17 cellular contexts compared by ENCODE assay signal in genomic region chr10:34629120-34629519, GRCh38.
DNase-seq lines count a peak whose midpoint lies in the region; ATAC-seq, FAIRE-seq and TF ChIP-seq lines count a peak whose summit lies in the region.
"Had no signal": no experiment of that assay in that cellular context is flagged by ENCODE, and none has a peak within 500 bp of the region (broad histone marks: within the 10 kb centered on the region; RNA-seq: fewer than 3 reads in every experiment).

No MANE protein-coding gene starts in this region.

- no peak overlapping the region for H2BK20ac ChIP-seq in H1 (ENCODE audit: low read length)

- TF ChIP-seq POLR2A in H1 (IDR thresholded peaks at IDR 0.05; ENCODE audit: control extremely low read depth in 1 of 2, low read depth in 2 of 2, low read length in 2 of 2) (no peak), transverse colon (IDR thresholded peaks at IDR 0.05) (no peak)

- H3K4me2 ChIP-seq in H1 (ENCODE audit: insufficient read depth in 1 of 2, low read depth in 2 of 2, low read length in 2 of 2) (no peak overlapping the region), hepatocyte (no peak overlapping the region)

- POLR2A ChIA-PET in H1 (lab: Charles Lee; ENCODE audit: partially characterized antibody): no interaction called here

- no peak overlapping the region for H3K23ac ChIP-seq in H1 (ENCODE audit: insufficient read length)

- H3K9me2 ChIP-seq in hepatocyte (replicated peaks; ENCODE audit: insufficient read depth): no peaks in the 10 kb centered on the region

- H3K4me1 ChIP-seq in H1 (replicated peaks in 1 of 4; ENCODE audit: control insufficient read depth in 3 of 4, insufficient read depth in 4 of 4, low read length in 3 of 4) (peaks cover 0 to 6% (median 2%) of the 10 kb centered on the region in 4 experiments; a peak in 2 of 7 replicates), mucosa of descending colon (ENCODE audit: low read depth) (peaks cover 17% of the 10 kb centered on the region), transverse colon (peaks cover 7 to 32% (median 19%) of the 10 kb centered on the region in 4 donors), hepatocyte (ENCODE audit: insufficient read depth) (peaks cover 15% of the 10 kb centered on the region)
- H3K4me1 ChIP-seq: Caco-2 had no signal

- H2AFZ ChIP-seq in H1 (ENCODE audit: low read length): no peak overlapping the region
- no peak overlapping the region for H2AFZ ChIP-seq in hepatocyte

- no peak overlapping the region for H2BK12ac ChIP-seq in H1 (ENCODE audit: low read depth, low read length)

- no peak overlapping the region for H4K8ac ChIP-seq in H1 (ENCODE audit: extremely low read depth, insufficient read depth, low read length)

- H2BK5ac ChIP-seq in H1 (ENCODE audit: low read depth, low read length): no peak overlapping the region

- H4K5ac ChIP-seq in H1 (ENCODE audit: insufficient read length, low read depth, low read length): no peak overlapping the region

- ATAC-seq in mucosa of descending colon: peak; percentile 57
- ATAC-seq: CD8-positive, alpha-beta T cell had no signal

- no peak overlapping the region for H3K14ac ChIP-seq in H1 (ENCODE audit: insufficient read length)

- no peaks in the 10 kb centered on the region for H3K27me3 ChIP-seq in H1 (replicated peaks in 1 of 4; ENCODE audit: control insufficient read depth in 3 of 4, extremely low read depth in 1 of 4, insufficient read depth in 3 of 4, low read length in 3 of 4)
- no peaks in the 10 kb centered on the region for H3K27me3 ChIP-seq in transverse colon
- H3K27me3 ChIP-seq in hepatocyte: no peaks in the 10 kb centered on the region

- intact Hi-C loops in mucosa of descending colon (cut with DNase I, micrococcal nuclease) (no loop called here), transverse colon (cut with DNase I; ENCODE audit: low total_unique reads) (no loop called here)

- no peak overlapping the region for H3K56ac ChIP-seq in H1 (replicated peaks; ENCODE audit: insufficient read length, low read depth, low read length)

- DNase-seq in H1 (ENCODE audit: low read depth in 1 of 2, low spot score in 2 of 2) (no peak), mucosa of descending colon (no peak), transverse colon (no peak), DMS114 treated with DMSO at 0.1 percent for 48 hours (lab: John Stamatoyannopoulos, UW; ENCODE audit: unreplicated experiment) (no peak), hepatocyte (ENCODE audit: low spot score) (no peak), NCI-H446 treated with DMSO at 0.1 percent for 48 hours (lab: John Stamatoyannopoulos, UW) (no peak)
- DNase-seq: C1 segment of cervical spinal cord; Caco-2; CD8-positive, alpha-beta T cell; DMS79; EL; GDM1; GOT3; H7; HCEC 1CT had no signal

- WGBS in H1 (ENCODE audit: extremely low coverage in 1 of 2, insufficient coverage in 1 of 2, insufficient read length in 1 of 2, insufficient replicate concordance in 2 of 2, low coverage in 1 of 2, low lambda C conversion rate in 2 of 2, missing lambda C conversion rate in 1 of 2), 2 experiments: 88% methylated on average over 4 of the region's 4 CpGs; no CpG with 5 or more reads in 1 of the 2 experiments
- 46 to 62% methylated on average over 2 to 4 of the region's 4 CpGs for WGBS in transverse colon (ENCODE audit: low coverage in 1 of 2), 2 donors
- WGBS in hepatocyte (ENCODE audit: low lambda C conversion rate, missing lambda C conversion rate): 81% methylated on average over 4 of the region's 4 CpGs

- H3K4ac ChIP-seq in H1 (replicated peaks; ENCODE audit: insufficient read length, low read depth, low read length): no peak overlapping the region

- H3K4me3 ChIP-seq in H1 (ENCODE audit: extremely low read depth in 1 of 4, insufficient read depth in 2 of 4, low read depth in 3 of 4, low read length in 4 of 4) (no peak overlapping the region), mucosa of descending colon (no peak overlapping the region), transverse colon (no peak overlapping the region), hepatocyte (no peak overlapping the region)
- H3K4me3 ChIP-seq: GM12878 had no signal

- H3K36me3 ChIP-seq in H1 (ENCODE audit: control insufficient read depth in 2 of 4, insufficient read depth in 4 of 4, low read length in 3 of 4): no peaks in the 10 kb centered on the region
- no peaks in the 10 kb centered on the region for H3K36me3 ChIP-seq in mucosa of descending colon (ENCODE audit: low read depth)
- H3K36me3 ChIP-seq in transverse colon: no peaks in the 10 kb centered on the region
- no peaks in the 10 kb centered on the region for H3K36me3 ChIP-seq in hepatocyte (replicated peaks; ENCODE audit: insufficient read depth, low read depth)

- H2BK15ac ChIP-seq in H1 (ENCODE audit: low read length): no peak overlapping the region

- 0 out of 2 replicates have a peak overlapping the region, but pooled peaks have one; percentile 33 for H3K27ac ChIP-seq in H1 (ENCODE audit: low read depth, low read length)
- peak overlapping the region in 3 of 4 donors; percentile 22 to 63 (median 53) for H3K27ac ChIP-seq in transverse colon
- no peak overlapping the region for H3K27ac ChIP-seq in hepatocyte

- H3K9me3 ChIP-seq in H1 (ENCODE audit: insufficient read depth in 2 of 2, low read depth in 1 of 2, low read length in 1 of 2) (no peaks in the 10 kb centered on the region), mucosa of descending colon (no peaks in the 10 kb centered on the region), transverse colon (no peaks in the 10 kb centered on the region), hepatocyte (ENCODE audit: low read depth) (no peaks in the 10 kb centered on the region)
- H3K9me3 ChIP-seq: Caco-2 had no signal

- no peak overlapping the region for H2BK120ac ChIP-seq in H1 (replicated peaks; ENCODE audit: low read depth, low read length)

- in situ Hi-C loops in transverse colon (cut with MboI; ENCODE audit: low pct_ligation_motif_present in 1 of 4, low pct_unique_long_range_greater_than_20kb in 1 of 4, low sequenced_read_pairs in 3 of 4): loop anchor here (25.0 kb wide), 2 partner anchors 1292 to 1442 kb away; partner anchors contain the start of gene NRP1 (in 3 of the 4)

- peaks cover 0 to 28% of the 10 kb centered on the region in 2 experiments; a peak in 1 of 4 replicates for H3K79me2 ChIP-seq in H1 (ENCODE audit: control insufficient read depth in 1 of 2, insufficient read depth in 2 of 2, low read length in 2 of 2)
- peaks cover 53% of the 10 kb centered on the region for H3K79me2 ChIP-seq in hepatocyte

- TF ChIP-seq EP300 in H1 (IDR thresholded peaks at IDR 0.05; ENCODE audit: borderline replicate concordance in 1 of 2, low read depth in 2 of 2, low read length in 2 of 2): no peak
- no peak for TF ChIP-seq EP300 in transverse colon (IDR thresholded peaks at IDR 0.05; ENCODE audit: low read depth)

- H4K91ac ChIP-seq in H1 (replicated peaks; ENCODE audit: insufficient read length, low read length): no peak overlapping the region

- H3K18ac ChIP-seq in H1 (ENCODE audit: extremely low read depth, low read length): no peak overlapping the region

- peaks cover 0 to 4% of the 10 kb centered on the region in 2 experiments for H4K20me1 ChIP-seq in H1 (replicated peaks in 1 of 2; ENCODE audit: control insufficient read depth in 1 of 2, insufficient read depth in 2 of 2, low read length in 2 of 2)
- H4K20me1 ChIP-seq in hepatocyte (ENCODE audit: insufficient read depth, poor library complexity, severe bottlenecking): no peaks in the 10 kb centered on the region

- no peak overlapping the region for H2AK5ac ChIP-seq in H1 (ENCODE audit: low read depth, low read length)

- TF ChIP-seq RAD21 in H1 (IDR thresholded peaks at IDR 0.05 in 1 of 2, conservative IDR thresholded peaks at IDR 0.05 in 1 of 2; ENCODE audit: low read depth in 2 of 2, low read length in 2 of 2): no peak

- CTCF ChIA-PET in H1 (lab: Charles Lee; ENCODE audit: partially characterized antibody): interaction anchor here (1.4 kb wide), 1 partner anchor 9 kb away, joined by 3 read pairs; no protein-coding TSS in a partner anchor

- TF ChIP-seq CTCF in H1 (IDR thresholded peaks at IDR 0.05; ENCODE audit: control extremely low read depth in 1 of 3, insufficient read depth in 1 of 3, low read depth in 1 of 3, low read length in 3 of 3) (no peak), mucosa of descending colon (IDR thresholded peaks at IDR 0.05) (no peak), transverse colon (IDR thresholded peaks at IDR 0.05) (no peak), hepatocyte (IDR thresholded peaks at IDR 0.05; ENCODE audit: poor library complexity) (no peak)

- H3K23me2 ChIP-seq in H1 (ENCODE audit: low read depth, low read length): no peaks in the 10 kb centered on the region

- peaks cover 5% of the 10 kb centered on the region; the same call in 1 of the 2 replicates for H3K79me1 ChIP-seq in H1 (ENCODE audit: low read depth, low read length)

- FAIRE-seq in H1 (lab: Jason Lieb, UNC): no peak
- FAIRE-seq: GM12878, GM19239 had no signal

- no peak overlapping the region for H3K9ac ChIP-seq in H1 (replicated peaks in 1 of 4; ENCODE audit: extremely low read depth in 1 of 4, low read depth in 3 of 4, low read length in 3 of 4)

TF ChIP-seq in H1, 55 proteins besides CTCF, POLR2A, EP300 and RAD21:
- TF ChIP-seq GTF2F1 (IDR thresholded peaks at IDR 0.05; ENCODE audit: borderline replicate concordance, low read depth, low read length) (no peak), BACH1 (IDR thresholded peaks at IDR 0.05; ENCODE audit: low read length) (no peak), TAF7 (optimal IDR thresholded peaks at IDR 0.05; ENCODE audit: borderline replicate concordance, low read depth, low read length) (no peak), RXRA (IDR thresholded peaks at IDR 0.05; ENCODE audit: insufficient read depth, low read depth, low read length) (no peak), HDAC2 (IDR thresholded peaks at IDR 0.05; ENCODE audit: borderline replicate concordance in 1 of 2, low read depth in 2 of 2, low read length in 2 of 2) (no peak), ASH2L (IDR thresholded peaks at IDR 0.05; ENCODE audit: low read length) (no peak), NRF1 (IDR thresholded peaks at IDR 0.05; ENCODE audit: low read depth, low read length) (no peak), SP1 (IDR thresholded peaks at IDR 0.05; ENCODE audit: low read depth, low read length) (no peak)
TF ChIP-seq in H1: peak in this region for 0.
